ENCODE assay signal across 19 cellular contexts in the genomic region with DNA sequence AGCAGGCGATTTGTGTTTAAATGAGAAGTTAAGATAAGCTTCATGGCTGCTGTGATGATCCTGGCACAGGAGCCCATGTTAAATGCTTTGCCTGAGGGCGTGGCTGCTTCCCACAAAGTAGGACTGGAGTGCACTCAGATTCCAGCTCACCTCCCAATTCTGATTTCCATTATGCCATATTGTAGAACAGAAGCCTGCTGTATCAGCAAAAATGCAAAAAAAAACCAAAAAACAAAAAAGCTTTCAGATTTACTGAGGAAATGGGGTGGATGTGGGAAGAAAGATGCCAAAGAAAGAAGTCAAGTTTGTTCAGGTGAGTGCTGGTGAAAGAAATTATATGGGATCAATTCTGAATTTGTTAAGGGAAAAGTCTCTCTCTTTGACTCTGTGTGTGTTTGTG.
A peak's percentile ranks its signal among the peaks of the same experiment; 100 is the strongest.
DNase-seq lines count a peak whose midpoint lies in the region; ATAC-seq, FAIRE-seq and TF ChIP-seq lines count a peak whose summit lies in the region.
"Had no signal": no experiment of that assay in that cellular context is flagged by ENCODE, and none has a peak within 500 bp of the region (broad histone marks: within the 10 kb centered on the region; RNA-seq: fewer than 3 reads in every experiment).

No MANE protein-coding gene starts in this region.

- in situ Hi-C loops in HepG2 (cut with HindIII; ENCODE audit: extremely low pct_ligation_motif_present, low pct_unique_long_range_greater_than_20kb): no loop called here
- in situ Hi-C loops in IMR-90 (cut with MboI; ENCODE audit: low sequenced_read_pairs): no loop called here

- no peak overlapping the region for H3K9ac ChIP-seq in HepG2 (ENCODE audit: insufficient read depth, low read depth, low read length)
- H3K9ac ChIP-seq in IMR-90 (ENCODE audit: low read depth, low read length): no peak overlapping the region
- H3K9ac ChIP-seq: BLaER1 treated with 17β-estradiol and CSF1 and Interleukin-3, amounts not matched to agents 10 nM and 100 nM had no signal

- dilution Hi-C loops in IMR-90 (cut with HindIII; ENCODE audit: low sequenced_read_pairs, unreplicated experiment): no loop called here

- no peak overlapping the region for H2AK5ac ChIP-seq in IMR-90 (ENCODE audit: low read depth, low read length)

- no peak overlapping the region for H2BK5ac ChIP-seq in IMR-90 (ENCODE audit: low read depth, low read length, poor library complexity, severe bottlenecking)

- no peaks in the 10 kb centered on the region for H3K9me3 ChIP-seq in HepG2 (ENCODE audit: low read length)
- H3K9me3 ChIP-seq in right lobe of liver: no peaks in the 10 kb centered on the region
- H3K9me3 ChIP-seq in IMR-90 (ENCODE audit: control insufficient read depth, insufficient read depth, low read length): no peaks in the 10 kb centered on the region
- H3K9me3 ChIP-seq: Caco-2 had no signal

- intact Hi-C loops in HepG2 (cut with micrococcal nuclease; ENCODE audit: unreplicated experiment): no loop called here
- intact Hi-C loops in right lobe of liver (cut with DNase I): no loop called here
- intact Hi-C loops in IMR-90 (cut with micrococcal nuclease): no loop called here

- H2BK120ac ChIP-seq in IMR-90 (ENCODE audit: low read depth, low read length): no peak overlapping the region

- H2BK20ac ChIP-seq in IMR-90 (ENCODE audit: low read depth, low read length): no peak overlapping the region

- H4K91ac ChIP-seq in IMR-90 (ENCODE audit: insufficient read depth, low read depth, low read length): no peak overlapping the region

- H3K27ac ChIP-seq in HepG2 (ENCODE audit: extremely low read length, insufficient read depth, low read length): no peak overlapping the region
- H3K27ac ChIP-seq in right lobe of liver: no peak overlapping the region
- H3K27ac ChIP-seq in IMR-90 (ENCODE audit: insufficient read depth, low read length): no peak overlapping the region
- H3K27ac ChIP-seq: 22Rv1; BLaER1 treated with 17β-estradiol and CSF1 and Interleukin-3, amounts not matched to agents 10 nM and 100 nM; C4-2B had no signal

- H3K36me3 ChIP-seq in HepG2 (replicated peaks in 1 of 2; ENCODE audit: control insufficient read depth in 1 of 2, insufficient read depth in 2 of 2, low read length in 2 of 2) (no peaks in the 10 kb centered on the region), right lobe of liver (no peaks in the 10 kb centered on the region), IMR-90 (ENCODE audit: control insufficient read depth, insufficient read depth, low read length) (no peaks in the 10 kb centered on the region)
- H3K36me3 ChIP-seq: BLaER1 treated with 17β-estradiol and CSF1 and Interleukin-3, amounts not matched to agents 10 nM and 100 nM had no signal

- no peak overlapping the region for H3K14ac ChIP-seq in IMR-90 (replicated peaks; ENCODE audit: low read depth, low read length)

- TF ChIP-seq RAD21 in HepG2 (CRISPR knock-in tag; IDR thresholded peaks at IDR 0.05) (no peak), IMR-90 (IDR thresholded peaks at IDR 0.05; ENCODE audit: low read length) (no peak)

- H2AFZ ChIP-seq in HepG2 (ENCODE audit: low read length) (no peak overlapping the region), IMR-90 (replicated peaks; ENCODE audit: low read length, poor library complexity) (no peak overlapping the region)

- no peak for FAIRE-seq in HepG2 (lab: Jason Lieb, UNC)
- FAIRE-seq: G401.6, GM12891, GM19239 had no signal

- H3K4me1 ChIP-seq in HepG2 (ENCODE audit: insufficient read depth, low read length): no peaks in the 10 kb centered on the region
- H3K4me1 ChIP-seq in right lobe of liver: no peaks in the 10 kb centered on the region
- no peaks in the 10 kb centered on the region for H3K4me1 ChIP-seq in IMR-90 (ENCODE audit: control insufficient read depth, insufficient read depth, low read length)
- H3K4me1 ChIP-seq: BLaER1 treated with 17β-estradiol and CSF1 and Interleukin-3, amounts not matched to agents 10 nM and 100 nM; Caco-2 had no signal

- H3K4ac ChIP-seq in IMR-90 (ENCODE audit: low read depth, low read length): no peak overlapping the region

- BruUV-seq in HepG2 (replicated peaks; lab: Mats Ljungman, UMichigan): no TSS peak
- BruUV-seq in IMR-90 (replicated peaks; lab: Mats Ljungman, UMichigan): no TSS peak

- H4K5ac ChIP-seq in IMR-90 (ENCODE audit: low read depth, low read length): no peak overlapping the region

- no peak overlapping the region for H2BK15ac ChIP-seq in IMR-90 (ENCODE audit: low read depth, low read length)

- CTCF ChIA-PET in HepG2 (lab: Yijun Ruan, JAX; ENCODE audit: low intra/inter-chr PET ratio, low total read pairs): no interaction called here
- CTCF ChIA-PET in IMR-90 (lab: Yijun Ruan, JAX): no interaction called here

- no peak for ATAC-seq in HepG2
- no peak for ATAC-seq in right lobe of liver
- ATAC-seq in IMR-90 (ENCODE audit: low read depth): no peak
- ATAC-seq: CD8-positive, alpha-beta T cell had no signal

- H3K27me3 ChIP-seq in HepG2 (ENCODE audit: control insufficient read depth in 1 of 2, insufficient read depth in 2 of 2, low read length in 2 of 2): no peaks in the 10 kb centered on the region
- H3K27me3 ChIP-seq in right lobe of liver: no peaks in the 10 kb centered on the region
- H3K27me3 ChIP-seq in IMR-90 (ENCODE audit: control insufficient read depth, insufficient read depth, low read length): no peaks in the 10 kb centered on the region
- H3K27me3 ChIP-seq: BLaER1 treated with 17β-estradiol and CSF1 and Interleukin-3, amounts not matched to agents 10 nM and 100 nM had no signal

- H2AK9ac ChIP-seq in IMR-90 (replicated peaks; ENCODE audit: low read depth, low read length, poor library complexity): no peak overlapping the region

- DNase-seq in HepG2 (ENCODE audit: low spot score) (no peak), right lobe of liver (no peak), IMR-90 (no peak), RPMI7951 (ENCODE audit: low read depth) (peak; percentile 7), midbrain (lab: John Stamatoyannopoulos, UW) (no peak)
- DNase-seq in effector CD4-positive, alpha-beta T cell: no peak
- DNase-seq: ACHN; Caco-2; Calu3; CD4-positive, alpha-beta T cell; CD8-positive, alpha-beta T cell; DMS79 treated with DMSO at 0.1 percent for 48 hours; GF-D8 had no signal

- H4K8ac ChIP-seq in IMR-90 (ENCODE audit: low read depth in 2 of 2, low read length in 2 of 2): no peak overlapping the region

- 0% methylated on average over 2 of the region's 2 CpGs for WGBS in HepG2 (ENCODE audit: low lambda C conversion rate)
- 72% methylated on average over 2 of the region's 2 CpGs for WGBS in right lobe of liver (ENCODE audit: insufficient coverage, low coverage, low lambda C conversion rate, missing lambda C conversion rate)
- no CpG with 5 or more reads among the region's 2 CpGs for WGBS in IMR-90 (ENCODE audit: extremely low coverage in 2 of 2, insufficient read length in 1 of 2), 2 experiments

- TF ChIP-seq CTCF in HepG2 (CRISPR knock-in tag; IDR thresholded peaks at IDR 0.05): no peak
- no peak for TF ChIP-seq CTCF in right lobe of liver (IDR thresholded peaks at IDR 0.05)
- no peak for TF ChIP-seq CTCF in IMR-90 (conservative IDR thresholded peaks at IDR 0.05; ENCODE audit: low read depth, low read length)

- H3K79me2 ChIP-seq in HepG2 (ENCODE audit: insufficient read depth, low read length): no peaks in the 10 kb centered on the region

- no peaks in the 10 kb centered on the region for H3K79me1 ChIP-seq in IMR-90 (ENCODE audit: low read depth in 1 of 2, low read length in 2 of 2)

- no peak overlapping the region for H3K4me3 ChIP-seq in HepG2 (replicated peaks in 1 of 3; ENCODE audit: insufficient read depth in 1 of 3, low read depth in 2 of 3, low read length in 3 of 3)
- H3K4me3 ChIP-seq in right lobe of liver: no peak overlapping the region
- no peak overlapping the region for H3K4me3 ChIP-seq in IMR-90 (ENCODE audit: insufficient read depth, low read depth, low read length)
- H3K4me3 ChIP-seq: BLaER1 treated with 17β-estradiol and CSF1 and Interleukin-3, amounts not matched to agents 10 nM and 100 nM had no signal

- POLR2A ChIA-PET in HepG2 (lab: Yijun Ruan, JAX) (no interaction called here), IMR-90 (lab: Charles Lee; ENCODE audit: unreplicated experiment) (no interaction called here)

- no peak for TF ChIP-seq EP300 in HepG2 (IDR thresholded peaks at IDR 0.05; ENCODE audit: low read depth in 2 of 2, low read length in 2 of 2)
- TF ChIP-seq EP300 in HepG2 (CRISPR knock-in tag; IDR thresholded peaks at IDR 0.05; ENCODE audit: borderline replicate concordance): no peak

- H3K56ac ChIP-seq in IMR-90 (ENCODE audit: extremely low read depth, insufficient read depth, low read length): no peak overlapping the region

- H3K18ac ChIP-seq in IMR-90 (ENCODE audit: low read depth, low read length): no peak overlapping the region

- no peak for TF ChIP-seq POLR2A in HepG2 (IDR thresholded peaks at IDR 0.05; ENCODE audit: insufficient read depth in 1 of 2, low read depth in 2 of 2, low read length in 2 of 2)
- no peak for TF ChIP-seq POLR2A in right lobe of liver (IDR thresholded peaks at IDR 0.05)
- TF ChIP-seq POLR2A in IMR-90 (IDR thresholded peaks at IDR 0.05; ENCODE audit: low read depth, low read length): no peak

- H3K4me2 ChIP-seq in HepG2 (ENCODE audit: low read depth, low read length): no peak overlapping the region
- H3K4me2 ChIP-seq in IMR-90 (ENCODE audit: low read depth, low read length): no peak overlapping the region
- H3K4me2 ChIP-seq: BLaER1 treated with 17β-estradiol and CSF1 and Interleukin-3, amounts not matched to agents 10 nM and 100 nM had no signal

- no peaks in the 10 kb centered on the region for H3K9me1 ChIP-seq in IMR-90 (ENCODE audit: insufficient read depth, low read length)

- no peak overlapping the region for H3K23ac ChIP-seq in IMR-90 (ENCODE audit: low read depth, low read length)

- H4K20me1 ChIP-seq in HepG2 (ENCODE audit: insufficient read depth, low read length) (no peaks in the 10 kb centered on the region), IMR-90 (ENCODE audit: insufficient read depth, low read length) (no peaks in the 10 kb centered on the region)
- H4K20me1 ChIP-seq: BLaER1 treated with 17β-estradiol and CSF1 and Interleukin-3, amounts not matched to agents 10 nM and 100 nM had no signal

TF ChIP-seq in HepG2, 621 proteins besides CTCF, POLR2A, EP300 and RAD21 (continues in another document):
- TF ChIP-seq ARHGAP35 (CRISPR knock-in tag; IDR thresholded peaks at IDR 0.05; ENCODE audit: borderline replicate concordance) (no peak), FIP1L1 (IDR thresholded peaks at IDR 0.05; ENCODE audit: borderline replicate concordance, insufficient read depth, low read depth, low read length) (no peak)

TF ChIP-seq in IMR-90, 13 proteins besides CTCF, POLR2A, EP300 and RAD21:
- TF ChIP-seq RCOR1 (IDR thresholded peaks at IDR 0.05; ENCODE audit: insufficient replicate concordance, low read length) (no peak), CEBPB (IDR thresholded peaks at IDR 0.05; ENCODE audit: low read depth, low read length) (no peak), MAFK (IDR thresholded peaks at IDR 0.05; ENCODE audit: low read depth, low read length) (peak; percentile 67)
